Comparison of ENCODE assay signal across 8 cellular contexts in genomic region chr6:112780498-112781096, GRCh38.
DNase-seq lines count a peak whose midpoint lies in the region; ATAC-seq and TF ChIP-seq lines count a peak whose summit lies in the region.

No MANE protein-coding gene starts in this region.

- ATAC-seq in GM19397 (IDR thresholded peaks at IDR 0.05; ENCODE audit: unreplicated experiment) (peak; percentile 97), HG03342 (IDR thresholded peaks at IDR 0.05; ENCODE audit: unreplicated experiment) (peak; percentile 91), heart left ventricle (peak in 3 of 4 donors; percentile 86 to 93 (median 91)), psoas muscle (peak; percentile 70 to 90 (median 84))
- no peak for ATAC-seq in activated CD8-positive, alpha-beta T cell treated with anti-CD3 and anti-CD28 coated beads, Interleukin-2, amount 10 ng/mL, durations not matched to agents 7 days and 5 days

- no peaks in the 10 kb centered on the region for H3K27me3 ChIP-seq in heart left ventricle
- H3K27me3 ChIP-seq in psoas muscle (ENCODE audit: insufficient read depth in 3 of 3, low read length in 2 of 3), result no peaks in the 10 kb centered on the region

- no peaks in the 10 kb centered on the region for H3K9me3 Mint-ChIP-seq in activated CD8-positive, alpha-beta T cell treated with anti-CD3 and anti-CD28 coated beads, Interleukin-2, amount 10 ng/mL, durations not matched to agents 7 days and 5 days (ENCODE audit: insufficient read depth)

- WGBS in heart left ventricle, 4 donors, result 24 to 32% (median 28%) methylated on average over 9 of the region's 9 CpGs
- WGBS in psoas muscle, 3 donors, result 31 to 43% (median 40%) methylated on average over 9 of the region's 9 CpGs

- no peaks in the 10 kb centered on the region for H3K9me3 ChIP-seq in heart left ventricle
- H3K9me3 ChIP-seq in psoas muscle, result no peaks in the 10 kb centered on the region

- H3K4me1 ChIP-seq in heart left ventricle (peaks cover 0 to 4% (median 0%) of the 10 kb centered on the region in 12 donors), psoas muscle (no peaks in the 10 kb centered on the region)

- no peaks in the 10 kb centered on the region for H3K36me3 Mint-ChIP-seq in activated CD8-positive, alpha-beta T cell treated with anti-CD3 and anti-CD28 coated beads, Interleukin-2, amount 10 ng/mL, durations not matched to agents 7 days and 5 days (ENCODE audit: low read depth)

- CTCF ChIA-PET in activated CD8-positive, alpha-beta T cell treated with anti-CD3 and anti-CD28 coated beads, Interleukin-2, amount 10 ng/mL, durations not matched to agents 7 days and 5 days (lab: Charles Lee), result no interaction called here

- H3K4me3 ChIP-seq in heart left ventricle (no peak overlapping the region), psoas muscle (no peak overlapping the region)

- no peaks in the 10 kb centered on the region for H3K36me3 ChIP-seq in heart left ventricle
- H3K36me3 ChIP-seq in psoas muscle (ENCODE audit: insufficient read depth in 1 of 2, low read depth in 1 of 2), result no peaks in the 10 kb centered on the region

- H3K27ac ChIP-seq in heart left ventricle, result no peak overlapping the region
- H3K27ac ChIP-seq in psoas muscle, result no peak overlapping the region

- POLR2A ChIA-PET in activated CD8-positive, alpha-beta T cell treated with anti-CD3 and anti-CD28 coated beads, Interleukin-2, amount 10 ng/mL, durations not matched to agents 7 days and 5 days (lab: Charles Lee), result no interaction called here

- intact Hi-C loops in heart left ventricle (cut with DNase I), result loop anchor here (1.0 to 10.0 kb wide), 9 partner anchors 1077 to 1154 kb away; partner anchors contain the start of gene MARCKS (in 3 of the 10)
- intact Hi-C loops in psoas muscle (cut with DNase I), result loop anchor here (2.0 to 5.0 kb wide), 4 partner anchors 1077 to 1128 kb away; partner anchors contain the start of gene MARCKS (in 2 of the 2)

- peak; percentile 74 to 94 (median 84) for TF ChIP-seq CTCF in heart left ventricle (IDR thresholded peaks at IDR 0.05)
- peak; percentile 89 for TF ChIP-seq CTCF in psoas muscle (IDR thresholded peaks at IDR 0.05)

- TF ChIP-seq POLR2A in heart left ventricle (IDR thresholded peaks at IDR 0.05), result no peak

- DNase-seq in Daoy (ENCODE audit: low read depth) (peak; percentile 77), NCI-H2227 (lab: John Stamatoyannopoulos, UW; ENCODE audit: unreplicated experiment) (peak; percentile 49), heart left ventricle (peak; percentile 52 to 79 (median 66)), psoas muscle (peak; percentile 39 to 48), NK-92 (lab: John Stamatoyannopoulos, UW; ENCODE audit: unreplicated experiment) (no peak)
- DNase-seq in activated CD8-positive, alpha-beta T cell treated with anti-CD3 and anti-CD28 coated beads, Interleukin-2, amount 10 ng/mL, durations not matched to agents 7 days and 5 days, result peak; percentile 39

- no peak overlapping the region for H3K27ac Mint-ChIP-seq in activated CD8-positive, alpha-beta T cell treated with anti-CD3 and anti-CD28 coated beads, Interleukin-2, amount 10 ng/mL, durations not matched to agents 7 days and 5 days

- H3K4me3 Mint-ChIP-seq in activated CD8-positive, alpha-beta T cell treated with anti-CD3 and anti-CD28 coated beads, Interleukin-2, amount 10 ng/mL, durations not matched to agents 7 days and 5 days, result no peak overlapping the region

- H3K27me3 Mint-ChIP-seq in activated CD8-positive, alpha-beta T cell treated with anti-CD3 and anti-CD28 coated beads, Interleukin-2, amount 10 ng/mL, durations not matched to agents 7 days and 5 days (ENCODE audit: low read depth), result no peaks in the 10 kb centered on the region

- H3K4me1 Mint-ChIP-seq in activated CD8-positive, alpha-beta T cell treated with anti-CD3 and anti-CD28 coated beads, Interleukin-2, amount 10 ng/mL, durations not matched to agents 7 days and 5 days (ENCODE audit: low read depth), result no peaks in the 10 kb centered on the region
